In genomic region chr17:76737676-76738467, GRCh38 we compare ENCODE assay signal across 8 cellular contexts. TPM values are rescaled to one million over a fixed set of nuclear protein-coding genes. Genes with fewer than 3 reads are reported as not detected.
DNase-seq lines count a peak whose midpoint lies in the region; ATAC-seq and TF ChIP-seq lines count a peak whose summit lies in the region.

MFSD11 (plus strand) TSS chr17:76738119; CDS start chr17:76738353, 234 bp downstream.

- H3K9me3 ChIP-seq in thoracic aorta, result no peaks in the 10 kb centered on the region

- peak within 1 kb of the TSS; percentile 99 for H3K27ac Mint-ChIP-seq in osteocyte (ENCODE audit: unreplicated experiment)

- H3K36me3 ChIP-seq in thoracic aorta, result peaks cover 9% of the 10 kb centered on the region

- H3K27me3 Mint-ChIP-seq in osteocyte (ENCODE audit: unreplicated experiment), result no peaks in the 10 kb centered on the region

- intact Hi-C loops in Right ventricle myocardium inferior (cut with DNase I), result loop anchor here (1.0 kb wide), 1 partner anchor 12 kb away; the partner anchor contains the start of genes JMJD6 and METTL23

- peaks cover 42 to 66% of the 10 kb centered on the region in 2 donors for H3K4me1 ChIP-seq in thoracic aorta (ENCODE audit: control insufficient read depth in 1 of 2, low read depth in 2 of 2)

- no peaks in the 10 kb centered on the region for H3K9me3 Mint-ChIP-seq in osteocyte (ENCODE audit: unreplicated experiment)

- H3K4me3 ChIP-seq in thoracic aorta, result peak within 1 kb of the TSS; percentile 89

- H3K4me1 Mint-ChIP-seq in osteocyte (ENCODE audit: unreplicated experiment), result peaks cover 55% of the 10 kb centered on the region

- no peaks in the 10 kb centered on the region for H3K27me3 ChIP-seq in thoracic aorta (replicated peaks; ENCODE audit: insufficient read depth)

- ATAC-seq in HG02588 (IDR thresholded peaks at IDR 0.05; ENCODE audit: unreplicated experiment) (peak; percentile 66), Right ventricle myocardium inferior (peak; percentile 81), thoracic aorta (ENCODE audit: insufficient number of reproducible peaks, low FRiP score, low read depth) (peak; percentile 73)

- peak; percentile 94 for DNase-seq in GM10266 (ENCODE audit: extremely low spot score)
- peak; percentile 92 for DNase-seq in NCI-H1048 (lab: John Stamatoyannopoulos, UW)
- peak; percentile 91 for DNase-seq in SW480 (ENCODE audit: low spot score)
- peak; percentile 84 for DNase-seq in activated naive CD8-positive, alpha-beta T cell treated with anti-CD3 and anti-CD28 coated beads, Interleukin-2, amount 50 U/mL, for 16 hours (ENCODE audit: low read depth, low spot score)
- peak; percentile 95 for DNase-seq in Right ventricle myocardium inferior (ENCODE audit: missing footprints)
- peak; percentile 98 for DNase-seq in osteocyte (ENCODE audit: extremely low spot score, unreplicated experiment)
- peak; percentile 47 for DNase-seq in thoracic aorta (ENCODE audit: low spot score)

- TF ChIP-seq CTCF in GM10266 (IDR thresholded peaks at IDR 0.05; ENCODE audit: control insufficient read depth, insufficient read depth, low read depth, missing control alignments), result no peak
- no peak for TF ChIP-seq CTCF in osteocyte (IDR thresholded peaks at IDR 0.05)
- TF ChIP-seq CTCF in thoracic aorta (IDR thresholded peaks at IDR 0.05), result no peak

- H3K4me3 Mint-ChIP-seq in osteocyte (ENCODE audit: unreplicated experiment), result peak within 1 kb of the TSS; percentile 95

- peak within 1 kb of the TSS; percentile 98 to 99 for H3K27ac ChIP-seq in thoracic aorta

- peaks cover 39% of the 10 kb centered on the region for H3K36me3 Mint-ChIP-seq in osteocyte (ENCODE audit: unreplicated experiment)

RNA-seq across cellular contexts. Expression of gene MFSD11, which starts in this region (rescaled TPM):
- total RNA-seq in Right ventricle myocardium inferior (20.8 TPM), osteocyte (33.0 and 34.7 TPM in 2 replicates), thoracic aorta (10 to 100 TPM; 49.7 to 52.3 TPM)

Comparison
In these comparisons a context has a peak if more than half of its experiments do, and no peak if none do; other contexts are left out.
1. Peak in every context shown above with its lines: DNase-seq, ATAC-seq, H3K4me3 ChIP-seq and H3K27ac ChIP-seq.
2. DNase-seq: peak in every context shown above with its lines; median percentile 98 in osteocyte; 95 in Right ventricle myocardium inferior; 94 in GM10266; 92 in NCI-H1048; 91 in SW480; 84 in activated naive CD8-positive, alpha-beta T cell treated with anti-CD3 and anti-CD28 coated beads, Interleukin-2, amount 50 U/mL, for 16 hours; 47 in thoracic aorta.